In the genomic region with DNA sequence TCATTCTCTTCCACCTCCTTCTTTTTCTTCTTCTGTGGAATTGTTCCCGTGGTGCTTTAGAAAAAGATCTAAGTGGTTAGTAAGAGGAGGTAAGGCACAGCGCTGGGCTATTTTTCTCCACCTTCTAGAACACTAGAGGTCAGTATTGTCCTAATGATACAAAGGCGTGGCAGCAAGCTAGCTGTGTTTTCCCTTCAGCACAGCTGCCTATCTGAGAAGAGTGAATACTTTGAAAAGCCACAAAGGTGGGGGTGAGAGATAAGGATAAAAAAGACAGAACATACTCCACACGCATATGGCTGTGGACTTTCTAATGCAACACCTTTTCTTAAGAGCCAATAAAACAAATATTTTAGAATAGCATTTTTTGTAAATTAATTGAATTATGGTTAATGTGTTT, we compare ENCODE assay signal across 8 cellular contexts. TPM values are rescaled to one million over a fixed set of nuclear protein-coding genes. Genes with fewer than 3 reads are reported as not detected.
DNase-seq lines count a peak whose midpoint lies in the region; ATAC-seq and TF ChIP-seq lines count a peak whose summit lies in the region.

No MANE protein-coding gene starts in this region.

- 0% methylated on average over 4 of the region's 4 CpGs for WGBS in prostate gland

- no peaks in the 10 kb centered on the region for H3K9me3 ChIP-seq in prostate gland

- no peaks in the 10 kb centered on the region for H3K4me1 ChIP-seq in prostate gland (replicated peaks)

- DNase-seq in DMS 273 (lab: John Stamatoyannopoulos, UW; ENCODE audit: unreplicated experiment) = peak; percentile 77
- no peak for DNase-seq in DMS 273 treated with DMSO at 0.1 percent for 48 hours (lab: John Stamatoyannopoulos, UW)
- DNase-seq in NCI-H1436 (lab: John Stamatoyannopoulos, UW) = peak; percentile 62
- DNase-seq in SK-MEL-5 (ENCODE audit: low read depth, low spot score) = peak; percentile 72
- DNase-seq in fibroblast of the aortic adventitia (ENCODE audit: low read depth) = peak; percentile 53
- DNase-seq in prostate gland (ENCODE audit: low spot score) = peak; percentile 9
- DNase-seq in activated gamma-delta T cell (lab: John Stamatoyannopoulos, UW) = no peak

- no peak for TF ChIP-seq POLR2A in prostate gland (IDR thresholded peaks at IDR 0.05)

- TF ChIP-seq CTCF in fibroblast of the aortic adventitia (IDR thresholded peaks at IDR 0.05; ENCODE audit: insufficient read depth, low read length) (peak; percentile 57), prostate gland (IDR thresholded peaks at IDR 0.05) (peak in 3 of 4 experiments; percentile 44 to 45 (median 45))

- H3K36me3 ChIP-seq in prostate gland = no peaks in the 10 kb centered on the region

- in situ Hi-C loops in SK-MEL-5 (cut with HindIII; ENCODE audit: low pct_unique_long_range_greater_than_20kb, low sequenced_read_pairs) = no loop called here

- no peak overlapping the region for H3K4me3 ChIP-seq in fibroblast of the aortic adventitia (ENCODE audit: low read depth, low read length)
- no peak overlapping the region for H3K4me3 ChIP-seq in prostate gland

- H3K27me3 ChIP-seq in prostate gland (replicated peaks; ENCODE audit: insufficient read depth) = peaks cover 6% of the 10 kb centered on the region

- no peak overlapping the region for H3K27ac ChIP-seq in prostate gland

- intact Hi-C loops in prostate gland (cut with DNase I) = no loop called here

- peak; percentile 96 for ATAC-seq in HG02759 (IDR thresholded peaks at IDR 0.05; ENCODE audit: unreplicated experiment)

RNA-seq across cellular contexts. Expression of a gene that starts 2.1 kb away (rescaled TPM):
- total RNA-seq in SK-MEL-5 (2014; rRNA removed; shearing (Covaris generic)) = not detected in 2 replicates
- polyA plus RNA-seq in SK-MEL-5 (2015; cell fraction: cytosol; rRNA removed) = 0.04 TPM in 1 of 2 replicates, not detected in the other
- polyA plus RNA-seq in SK-MEL-5 (2015; cell fraction: nucleus; rRNA removed) = 0.05 TPM in 1 of 2 replicates, not detected in the other
- total RNA-seq in fibroblast of the aortic adventitia (ENCODE audit: low replicate concordance) = under 0.01 TPM in 1 of 2 replicates, not detected in the other
- under 1 TPM in 1 of 2 donors, not detected in 1; 0.11 TPM for total RNA-seq in prostate gland

Comparison
In these comparisons a context has a peak if more than half of its experiments do, and no peak if none do; other contexts are left out.
1. DNase-seq: peak in DMS 273 (single experiment), NCI-H1436 (single experiment), SK-MEL-5 (single experiment), fibroblast of the aortic adventitia (single experiment) and prostate gland (single experiment); none in DMS 273 treated with DMSO at 0.1 percent for 48 hours (single experiment) and activated gamma-delta T cell (single experiment).